8 cellular contexts compared by ENCODE assay signal in genomic region chr11:123560001-123560400, GRCh38.
DNase-seq lines count a peak whose midpoint lies in the region; ATAC-seq and TF ChIP-seq lines count a peak whose summit lies in the region.

No MANE protein-coding gene starts in this region.

- no peaks in the 10 kb centered on the region for H3K79me2 ChIP-seq in fibroblast of lung (ENCODE audit: control insufficient read depth, insufficient read depth, low read length)

- peak overlapping the region; percentile 61 for H3K4me2 ChIP-seq in fibroblast of lung (ENCODE audit: extremely low read depth, insufficient read depth, low read length)

- H3K27ac Mint-ChIP-seq in T-helper 17 cell (no peak overlapping the region), nephron (peak overlapping the region; percentile 65 to 84 (median 82))

- H3K9me3 ChIP-seq in T-helper 17 cell (ENCODE audit: control insufficient read depth, low read length, poor library complexity, severe bottlenecking) (no peaks in the 10 kb centered on the region), fibroblast of lung (ENCODE audit: control insufficient read depth, insufficient read depth, low read depth, low read length) (no peaks in the 10 kb centered on the region)

- ATAC-seq in HG02852 (IDR thresholded peaks at IDR 0.05; ENCODE audit: unreplicated experiment) (peak; percentile 62), T-helper 17 cell (peak; percentile 30), HG03460 (IDR thresholded peaks at IDR 0.05; ENCODE audit: unreplicated experiment) (no peak), GM21381 (IDR thresholded peaks at IDR 0.05; ENCODE audit: unreplicated experiment) (no peak)

- H4K20me1 ChIP-seq in fibroblast of lung (ENCODE audit: control insufficient read depth, extremely low read depth, insufficient read depth, low read length): no peaks in the 10 kb centered on the region

- H3K27me3 Mint-ChIP-seq in T-helper 17 cell: no peaks in the 10 kb centered on the region
- peaks cover 5% of the 10 kb centered on the region for H3K27me3 Mint-ChIP-seq in nephron (ENCODE audit: low read depth)

- peaks cover 2% of the 10 kb centered on the region for H3K4me1 ChIP-seq in fibroblast of lung (ENCODE audit: control insufficient read depth, extremely low read depth, insufficient read depth, low read length)

- H3K4me3 ChIP-seq in fibroblast of lung (replicated peaks in 1 of 4; ENCODE audit: control extremely low read depth in 1 of 4, insufficient read depth in 1 of 4, low read depth in 3 of 4, low read length in 4 of 4): peak overlapping the region; percentile 6 to 55 (median 28)

- H2AFZ ChIP-seq in fibroblast of lung (ENCODE audit: low read length): peak overlapping the region; percentile 90

- H3K9me3 Mint-ChIP-seq in nephron: no peaks in the 10 kb centered on the region

- peak overlapping the region; percentile 63 for H3K4me3 Mint-ChIP-seq in T-helper 17 cell
- peak overlapping the region; percentile 76 to 85 (median 78) for H3K4me3 Mint-ChIP-seq in nephron

- no peaks in the 10 kb centered on the region for H3K36me3 ChIP-seq in fibroblast of lung (ENCODE audit: control insufficient read depth, insufficient read depth, low read length)

- H3K4me1 Mint-ChIP-seq in T-helper 17 cell (peaks cover 18% of the 10 kb centered on the region), nephron (peaks cover 41% of the 10 kb centered on the region)

- H3K36me3 Mint-ChIP-seq in T-helper 17 cell (ENCODE audit: low read depth): no peaks in the 10 kb centered on the region
- H3K36me3 Mint-ChIP-seq in nephron (ENCODE audit: low read depth): no peaks in the 10 kb centered on the region

- peak overlapping the region; percentile 28 for H3K9ac ChIP-seq in fibroblast of lung (ENCODE audit: insufficient read depth, low read length)

- H3K27me3 ChIP-seq in fibroblast of lung (ENCODE audit: control insufficient read depth, insufficient read depth, low read length): no peaks in the 10 kb centered on the region

- TF ChIP-seq CTCF in fibroblast of lung (conservative IDR thresholded peaks at IDR 0.05 in 1 of 2, IDR thresholded peaks at IDR 0.05 in 1 of 2; ENCODE audit: low read depth in 1 of 2, low read length in 2 of 2) (no peak), nephron (IDR thresholded peaks at IDR 0.05; ENCODE audit: unreplicated experiment in 3 of 3) (no peak)

- DNase-seq in DMS79 treated with DMSO at 0.1 percent for 48 hours (lab: John Stamatoyannopoulos, UW) (peak; percentile 79), T-helper 17 cell (no peak), fibroblast of lung (ENCODE audit: low read depth in 2 of 2) (peak; percentile 46 to 83), DMS114 treated with DMSO at 0.1 percent for 48 hours (lab: John Stamatoyannopoulos, UW; ENCODE audit: unreplicated experiment) (no peak)

- peak overlapping the region; percentile 34 for H3K27ac ChIP-seq in fibroblast of lung (ENCODE audit: insufficient read depth, low read length)

Comparison
In these comparisons a context has a peak if more than half of its experiments do, and no peak if none do; other contexts are left out.
1. DNase-seq: peak in DMS79 treated with DMSO at 0.1 percent for 48 hours (single experiment) and fibroblast of lung (2 of 2); none in T-helper 17 cell (0 of 3) and DMS114 treated with DMSO at 0.1 percent for 48 hours (single experiment).
2. ATAC-seq: peak in HG02852 (single experiment) and T-helper 17 cell (single experiment); none in HG03460 (single experiment) and GM21381 (single experiment).